In the genomic region with DNA sequence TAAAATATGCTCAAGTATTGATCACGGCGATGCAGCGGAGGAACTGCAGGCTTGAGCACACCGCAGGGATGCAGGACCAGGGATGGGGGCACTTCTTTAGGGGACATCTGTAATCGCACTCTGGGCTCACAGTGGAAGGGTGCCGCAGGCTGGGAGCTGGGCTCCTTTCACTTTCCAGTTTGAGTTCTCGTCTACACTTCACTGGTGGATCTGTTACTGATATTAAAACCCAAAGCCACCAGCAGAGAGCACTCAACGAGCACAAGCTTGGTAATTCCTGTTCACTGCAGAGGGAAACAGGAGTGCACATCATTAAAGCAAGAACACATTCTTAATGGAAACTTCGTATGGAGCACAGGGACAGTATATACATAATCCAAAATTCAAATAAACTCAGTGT, we compare ENCODE assay signal across 9 cellular contexts.
DNase-seq lines count a peak whose midpoint lies in the region; FAIRE-seq and TF ChIP-seq lines count a peak whose summit lies in the region.
"Had no signal": no experiment of that assay in that cellular context is flagged by ENCODE, and none has a peak within 500 bp of the region (broad histone marks: within the 10 kb centered on the region; RNA-seq: fewer than 3 reads in every experiment).

No MANE protein-coding gene starts in this region.

- H3K27me3 Mint-ChIP-seq in activated T-cell treated with anti-CD3 and anti-CD28 coated beads, Interleukin-2, amount 50 U/mL, for 24 hours: no peaks in the 10 kb centered on the region

- no peak overlapping the region for H3K4me3 Mint-ChIP-seq in activated T-cell treated with anti-CD3 and anti-CD28 coated beads, Interleukin-2, amount 50 U/mL, for 24 hours
- H3K4me3 Mint-ChIP-seq: dendritic cell treated with granulocyte-macrophage colony-stimulating factor and Interleukin-4, amounts not matched to agents 40 ng/mL and 50 ng/mL, for 4 days had no signal

- FAIRE-seq in A204.1 (lab: Jason Lieb, UNC): peak; percentile 37

- H3K36me3 Mint-ChIP-seq in activated T-cell treated with anti-CD3 and anti-CD28 coated beads, Interleukin-2, amount 50 U/mL, for 24 hours (ENCODE audit: low read depth): no peaks in the 10 kb centered on the region

- H3K27me3 ChIP-seq in tibial artery: no peaks in the 10 kb centered on the region

- no peaks in the 10 kb centered on the region for H3K36me3 ChIP-seq in tibial artery

- no peaks in the 10 kb centered on the region for H3K4me1 Mint-ChIP-seq in activated T-cell treated with anti-CD3 and anti-CD28 coated beads, Interleukin-2, amount 50 U/mL, for 24 hours (ENCODE audit: low read depth)

- peaks cover 0 to 10% (median 3%) of the 10 kb centered on the region in 4 donors for H3K4me1 ChIP-seq in tibial artery

- no peaks in the 10 kb centered on the region for H3K9me3 ChIP-seq in tibial artery

- in situ Hi-C loops in GM13977 (cut with MboI; ENCODE audit: low pct_unique_long_range_greater_than_20kb, low sequenced_read_pairs, unreplicated experiment): no loop called here

- DNase-seq in GM13977 (ENCODE audit: low spot score): peak; percentile 39
- DNase-seq in amniotic epithelial cell (ENCODE audit: low read depth): peak; percentile 65
- peak; percentile 56 for DNase-seq in inferior parietal cortex (ENCODE audit: extremely low spot score)
- peak in 1 of 2 donors; percentile 38 for DNase-seq in tibial artery
- DNase-seq in activated T-cell treated with anti-CD3 and anti-CD28 coated beads for 4 hours: no peak
- DNase-seq in activated T-cell treated with anti-CD3 and anti-CD28 coated beads, Interleukin-2, amount 50 U/mL, for 24 hours: no peak

- peak; percentile 53 for TF ChIP-seq CTCF in GM13977 (IDR thresholded peaks at IDR 0.05; ENCODE audit: extremely low read depth, insufficient read depth, missing control alignments)
- TF ChIP-seq CTCF in tibial artery (IDR thresholded peaks at IDR 0.05): peak; percentile 45 to 52

- H3K4me3 ChIP-seq in tibial artery: no peak overlapping the region

- no peak overlapping the region for H3K27ac ChIP-seq in tibial artery

- no peaks in the 10 kb centered on the region for H3K9me3 Mint-ChIP-seq in activated T-cell treated with anti-CD3 and anti-CD28 coated beads, Interleukin-2, amount 50 U/mL, for 24 hours
- H3K9me3 Mint-ChIP-seq: dendritic cell treated with granulocyte-macrophage colony-stimulating factor and Interleukin-4, amounts not matched to agents 40 ng/mL and 50 ng/mL, for 4 days had no signal

- no peak for TF ChIP-seq EP300 in Ishikawa (IDR thresholded peaks at IDR 0.05; ENCODE audit: borderline replicate concordance)

- intact Hi-C loops in tibial artery (cut with DNase I; ENCODE audit: low total_unique reads): no loop called here

- H3K27ac Mint-ChIP-seq in activated T-cell treated with anti-CD3 and anti-CD28 coated beads, Interleukin-2, amount 50 U/mL, for 24 hours: no peak overlapping the region
- H3K27ac Mint-ChIP-seq: dendritic cell treated with granulocyte-macrophage colony-stimulating factor and Interleukin-4, amounts not matched to agents 40 ng/mL and 50 ng/mL, for 4 days had no signal

- peak; percentile 66 for TF ChIP-seq RAD21 in Ishikawa (IDR thresholded peaks at IDR 0.05; ENCODE audit: low read depth)

TF ChIP-seq in Ishikawa, 13 proteins besides CTCF, POLR2A, EP300 and RAD21:
- no peak for TF ChIP-seq NFIC (IDR thresholded peaks at IDR 0.05)
- TF ChIP-seq TCF12 (IDR thresholded peaks at IDR 0.05; ENCODE audit: low read depth): no peak
- TF ChIP-seq EGR1 (IDR thresholded peaks at IDR 0.05): no peak
- TF ChIP-seq TEAD4 (IDR thresholded peaks at IDR 0.05): no peak
- TF ChIP-seq FOXM1 (IDR thresholded peaks at IDR 0.05; ENCODE audit: borderline replicate concordance, low read depth): no peak
- TF ChIP-seq CEBPB (IDR thresholded peaks at IDR 0.05): no peak
- TF ChIP-seq TAF1 (IDR thresholded peaks at IDR 0.05; ENCODE audit: low read depth): no peak
- TF ChIP-seq ZBTB7A (IDR thresholded peaks at IDR 0.05; ENCODE audit: low read depth): no peak
- TF ChIP-seq YY1 (IDR thresholded peaks at IDR 0.05; ENCODE audit: low read depth): no peak
- no peak for TF ChIP-seq MAX (IDR thresholded peaks at IDR 0.05)
- no peak for TF ChIP-seq CREB1 (IDR thresholded peaks at IDR 0.05; ENCODE audit: low read depth)
- TF ChIP-seq REST (IDR thresholded peaks at IDR 0.05; ENCODE audit: low read depth): no peak
- TF ChIP-seq, protein P1, sequence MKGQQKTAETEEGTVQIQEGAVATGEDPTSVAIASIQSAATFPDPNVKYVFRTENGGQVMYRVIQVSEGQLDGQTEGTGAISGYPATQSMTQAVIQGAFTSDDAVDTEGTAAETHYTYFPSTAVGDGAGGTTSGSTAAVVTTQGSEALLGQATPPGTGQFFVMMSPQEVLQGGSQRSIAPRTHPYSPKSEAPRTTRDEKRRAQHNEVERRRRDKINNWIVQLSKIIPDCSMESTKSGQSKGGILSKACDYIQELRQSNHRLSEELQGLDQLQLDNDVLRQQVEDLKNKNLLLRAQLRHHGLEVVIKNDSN (IDR thresholded peaks at IDR 0.05): no peak

Comparison
In these comparisons a context has a peak if more than half of its experiments do, and no peak if none do; other contexts are left out.
1. DNase-seq: peak in GM13977 (single experiment), amniotic epithelial cell (single experiment) and inferior parietal cortex (single experiment); none in activated T-cell treated with anti-CD3 and anti-CD28 coated beads for 4 hours (single experiment) and activated T-cell treated with anti-CD3 and anti-CD28 coated beads, Interleukin-2, amount 50 U/mL, for 24 hours (single experiment).